25 cellular contexts compared by ENCODE assay signal in genomic region chr6:73893696-73894095, GRCh38.
A peak's percentile ranks its signal among the peaks of the same experiment; 100 is the strongest.
DNase-seq lines count a peak whose midpoint lies in the region; ATAC-seq and TF ChIP-seq lines count a peak whose summit lies in the region.
"Had no signal": no experiment of that assay in that cellular context is flagged by ENCODE, and none has a peak within 500 bp of the region (broad histone marks: within the 10 kb centered on the region; RNA-seq: fewer than 3 reads in every experiment).

No MANE protein-coding gene starts in this region.

- no peak for ATAC-seq in activated CD4-positive, alpha-beta T cell treated with anti-CD3 and anti-CD28 coated beads for 36 hours
- ATAC-seq: GM12878 had no signal

- H3K27ac ChIP-seq in C4-2B = peak overlapping the region; percentile 45
- H3K27ac ChIP-seq: BLaER1 treated with 17β-estradiol and CSF1 and Interleukin-3, amounts not matched to agents 10 nM and 100 nM had no signal

- no peak overlapping the region for H3K4me3 Mint-ChIP-seq in progenitor cell of endocrine pancreas (ENCODE audit: low read depth)
- H3K4me3 Mint-ChIP-seq in activated CD4-positive, alpha-beta T cell treated with anti-CD3 and anti-CD28 coated beads for 36 hours = no peak overlapping the region
- H3K4me3 Mint-ChIP-seq: B cell; CD14-positive monocyte; CD4-positive, alpha-beta memory T cell; CD4-positive, CD25-positive, alpha-beta regulatory T cell; CD8-positive, alpha-beta memory T cell had no signal

- H3K27me3 Mint-ChIP-seq in progenitor cell of endocrine pancreas = no peaks in the 10 kb centered on the region
- peaks cover 2% of the 10 kb centered on the region for H3K27me3 Mint-ChIP-seq in activated CD4-positive, alpha-beta T cell treated with anti-CD3 and anti-CD28 coated beads for 36 hours
- H3K27me3 Mint-ChIP-seq: B cell; CD4-positive, CD25-positive, alpha-beta regulatory T cell had no signal

- no peaks in the 10 kb centered on the region for H3K9me3 Mint-ChIP-seq in progenitor cell of endocrine pancreas (ENCODE audit: low read depth)
- peaks cover 1% of the 10 kb centered on the region for H3K9me3 Mint-ChIP-seq in activated CD4-positive, alpha-beta T cell treated with anti-CD3 and anti-CD28 coated beads for 36 hours (ENCODE audit: low read depth)

- H3K4me3 ChIP-seq in AG10803 (ENCODE audit: low read length) = no peak overlapping the region
- H3K4me3 ChIP-seq in fibroblast of villous mesenchyme (ENCODE audit: low read depth, low read length) = no peak overlapping the region
- H3K4me3 ChIP-seq: BLaER1 treated with 17β-estradiol and CSF1 and Interleukin-3, amounts not matched to agents 10 nM and 100 nM; GM12878 had no signal

- no peaks in the 10 kb centered on the region for H3K36me3 Mint-ChIP-seq in progenitor cell of endocrine pancreas (ENCODE audit: insufficient read depth)
- no peaks in the 10 kb centered on the region for H3K36me3 Mint-ChIP-seq in activated CD4-positive, alpha-beta T cell treated with anti-CD3 and anti-CD28 coated beads for 36 hours (ENCODE audit: low read depth)
- H3K36me3 Mint-ChIP-seq: CD14-positive monocyte; CD4-positive, alpha-beta memory T cell; CD4-positive, CD25-positive, alpha-beta regulatory T cell; CD8-positive, alpha-beta memory T cell had no signal

- intact Hi-C loops in posterior cingulate gyrus (cut with DNase I) = no loop called here
- intact Hi-C loops in activated CD4-positive, alpha-beta T cell treated with anti-CD3 and anti-CD28 coated beads for 36 hours (cut with DNase I, micrococcal nuclease) = loop anchor here (1.0 kb wide), 1 partner anchor 12 kb away; no protein-coding TSS in a partner anchor

- TF ChIP-seq CTCF in AG10803 (conservative IDR thresholded peaks at IDR 0.05; ENCODE audit: low read length) = no peak
- TF ChIP-seq CTCF in C4-2B (conservative IDR thresholded peaks at IDR 0.05) = no peak
- TF ChIP-seq CTCF in fibroblast of villous mesenchyme (IDR thresholded peaks at IDR 0.05; ENCODE audit: insufficient read depth, low read depth, low read length) = no peak
- TF ChIP-seq CTCF in progenitor cell of endocrine pancreas (IDR thresholded peaks at IDR 0.05; ENCODE audit: unreplicated experiment) = no peak

- peak; percentile 42 for DNase-seq in AG10803 (ENCODE audit: low read depth)
- DNase-seq in fibroblast of villous mesenchyme (ENCODE audit: low read depth) = peak; percentile 67
- no peak for DNase-seq in progenitor cell of endocrine pancreas (ENCODE audit: low spot score, unreplicated experiment)
- DNase-seq in HuH-7.5 (ENCODE audit: low spot score) = no peak
- DNase-seq in posterior cingulate gyrus = no peak
- DNase-seq in RPMI8226 = no peak
- DNase-seq in activated CD4-positive, alpha-beta T cell treated with anti-CD3 and anti-CD28 coated beads for 36 hours = no peak
- DNase-seq: 8988T; ACHN; AML-193; CD4-positive, alpha-beta memory T cell; CD4-positive, CD25-positive, alpha-beta regulatory T cell; CD8-positive, alpha-beta memory T cell; COR-L47; DMS153; DMS53; DMS79; DND-41; EL; GDM1 had no signal

- CTCF ChIA-PET in activated CD4-positive, alpha-beta T cell treated with anti-CD3 and anti-CD28 coated beads for 36 hours (lab: Charles Lee) = no interaction called here

- H3K27ac Mint-ChIP-seq in progenitor cell of endocrine pancreas = peak overlapping the region; percentile 49
- no peak overlapping the region for H3K27ac Mint-ChIP-seq in activated CD4-positive, alpha-beta T cell treated with anti-CD3 and anti-CD28 coated beads for 36 hours
- H3K27ac Mint-ChIP-seq: B cell; CD14-positive monocyte; CD4-positive, alpha-beta memory T cell; CD4-positive, CD25-positive, alpha-beta regulatory T cell; CD8-positive, alpha-beta memory T cell had no signal

- H3K4me1 Mint-ChIP-seq in progenitor cell of endocrine pancreas (ENCODE audit: low read depth) = no peaks in the 10 kb centered on the region
- no peaks in the 10 kb centered on the region for H3K4me1 Mint-ChIP-seq in activated CD4-positive, alpha-beta T cell treated with anti-CD3 and anti-CD28 coated beads for 36 hours
- H3K4me1 Mint-ChIP-seq: B cell; CD14-positive monocyte; CD4-positive, alpha-beta memory T cell; CD4-positive, CD25-positive, alpha-beta regulatory T cell; CD8-positive, alpha-beta memory T cell had no signal

- POLR2A ChIA-PET in activated CD4-positive, alpha-beta T cell treated with anti-CD3 and anti-CD28 coated beads for 36 hours (lab: Charles Lee) = no interaction called here

Comparison
In these comparisons a context has a peak if more than half of its experiments do, and no peak if none do; other contexts are left out.
1. DNase-seq: peak in AG10803 (single experiment) and fibroblast of villous mesenchyme (single experiment); none in progenitor cell of endocrine pancreas (single experiment), HuH-7.5 (single experiment), posterior cingulate gyrus (0 of 10), RPMI8226 (single experiment) and activated CD4-positive, alpha-beta T cell treated with anti-CD3 and anti-CD28 coated beads for 36 hours (single experiment).